Comparison of ENCODE assay signal across 2 cellular contexts in the genomic region with DNA sequence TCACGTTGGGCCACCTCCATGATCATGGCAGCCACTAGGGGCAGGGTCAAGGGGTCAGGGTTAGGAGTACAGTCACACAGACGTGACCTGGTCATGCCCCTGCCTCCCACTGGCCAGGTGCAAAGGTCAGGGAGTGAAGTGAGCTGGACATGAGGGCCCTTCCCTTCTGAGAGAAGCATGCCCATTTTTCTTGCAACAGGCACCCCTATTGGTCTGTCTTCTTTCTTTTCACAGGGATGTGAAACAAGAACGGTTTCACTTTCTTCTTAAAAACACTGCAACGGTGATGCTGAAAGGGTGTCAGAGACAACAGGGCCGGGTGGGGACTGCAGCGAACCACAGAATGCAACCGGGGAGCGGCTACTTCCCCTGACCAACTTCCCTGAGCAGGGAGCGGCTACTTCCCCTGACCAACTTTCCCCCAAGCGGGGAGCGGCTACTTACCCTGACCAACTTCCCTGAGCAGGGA.
TF ChIP-seq lines count a peak whose summit lies in the region.

No MANE protein-coding gene starts in this region.

TF ChIP-seq in K562, 482 proteins besides CTCF, POLR2A, EP300 and RAD21 (continues in another document):
- TF ChIP-seq SREBF1 (IDR thresholded peaks at IDR 0.05; ENCODE audit: borderline replicate concordance, low read depth, low read length) = no peak
- TF ChIP-seq FOSL1 (tag; conservative IDR thresholded peaks at IDR 0.05) = no peak
- no peak for TF ChIP-seq ZNF324 (CRISPR knock-in tag; IDR thresholded peaks at IDR 0.05)
- TF ChIP-seq CTBP1 (IDR thresholded peaks at IDR 0.05; ENCODE audit: borderline replicate concordance) = no peak
- no peak for TF ChIP-seq BCOR (IDR thresholded peaks at IDR 0.05)
- no peak for TF ChIP-seq RBM34 (IDR thresholded peaks at IDR 0.05; ENCODE audit: borderline replicate concordance, insufficient read depth, low read length)
- TF ChIP-seq NR2C1 (IDR thresholded peaks at IDR 0.05) = peak; percentile 61
- TF ChIP-seq NR2C1 (tag; IDR thresholded peaks at IDR 0.05) = peak; percentile 76
- no peak for TF ChIP-seq SRSF1 (IDR thresholded peaks at IDR 0.05; ENCODE audit: low read depth, low read length)
- no peak for TF ChIP-seq GTF2A2 (tag; IDR thresholded peaks at IDR 0.05)
- no peak for TF ChIP-seq ZC3H11A (IDR thresholded peaks at IDR 0.05; ENCODE audit: low read depth, low read length)
- no peak for TF ChIP-seq RFX7 (CRISPR knock-in tag; IDR thresholded peaks at IDR 0.05)
- TF ChIP-seq, protein P1, sequence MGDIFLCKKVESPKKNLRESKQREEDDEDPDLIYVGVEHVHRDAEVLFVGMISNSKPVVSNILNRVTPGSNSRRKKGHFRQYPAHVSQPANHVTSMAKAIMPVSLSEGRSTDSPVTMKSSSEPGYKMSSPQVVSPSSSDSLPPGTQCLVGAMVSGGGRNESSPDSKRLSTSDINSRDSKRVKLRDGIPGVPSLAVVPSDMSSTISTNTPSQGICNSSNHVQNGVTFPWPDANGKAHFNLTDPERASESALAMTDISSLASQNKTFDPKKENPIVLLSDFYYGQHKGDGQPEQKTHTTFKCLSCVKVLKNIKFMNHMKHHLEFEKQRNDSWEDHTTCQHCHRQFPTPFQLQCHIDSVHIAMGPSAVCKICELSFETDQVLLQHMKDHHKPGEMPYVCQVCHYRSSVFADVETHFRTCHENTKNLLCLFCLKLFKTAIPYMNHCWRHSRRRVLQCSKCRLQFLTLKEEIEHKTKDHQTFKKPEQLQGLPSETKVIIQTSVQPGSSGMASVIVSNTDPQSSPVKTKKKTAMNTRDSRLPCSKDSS (IDR thresholded peaks at IDR 0.05; ENCODE audit: low read depth, partially characterized antibody) = no peak
- no peak for TF ChIP-seq ZNF318 (IDR thresholded peaks at IDR 0.05; ENCODE audit: borderline replicate concordance in 1 of 2, low read depth in 1 of 2)
- TF ChIP-seq NR2C2 (CRISPR knock-in tag; IDR thresholded peaks at IDR 0.05) = 0 out of 2 replicates have a peak, but pooled peaks have one; percentile 30
- TF ChIP-seq NR2C2 (tag; IDR thresholded peaks at IDR 0.05) = peak; percentile 80
- no peak for TF ChIP-seq IRF1 (CRISPR knock-in tag; IDR thresholded peaks at IDR 0.05; ENCODE audit: borderline replicate concordance)
- no peak for TF ChIP-seq RAD51 (IDR thresholded peaks at IDR 0.05; ENCODE audit: borderline replicate concordance, low read depth)

TF ChIP-seq in HepG2, 621 proteins besides CTCF, POLR2A, EP300 and RAD21 (continues in another document):
- no peak for TF ChIP-seq ZNF136 (CRISPR knock-in tag; IDR thresholded peaks at IDR 0.05; ENCODE audit: low read depth)
- TF ChIP-seq GATAD1 (CRISPR knock-in tag; IDR thresholded peaks at IDR 0.05) = peak; percentile 43; the same call in 1 of the 2 replicates
- peak; percentile 51; the same call in 1 of the 2 replicates for TF ChIP-seq ARID4A (CRISPR knock-in tag; IDR thresholded peaks at IDR 0.05; ENCODE audit: borderline replicate concordance)
- TF ChIP-seq ZNF616 (CRISPR knock-in tag; IDR thresholded peaks at IDR 0.05; ENCODE audit: low read depth) = no peak
- no peak for TF ChIP-seq ZIK1 (CRISPR knock-in tag; IDR thresholded peaks at IDR 0.05; ENCODE audit: borderline replicate concordance, low read depth)
- TF ChIP-seq, protein P2, sequence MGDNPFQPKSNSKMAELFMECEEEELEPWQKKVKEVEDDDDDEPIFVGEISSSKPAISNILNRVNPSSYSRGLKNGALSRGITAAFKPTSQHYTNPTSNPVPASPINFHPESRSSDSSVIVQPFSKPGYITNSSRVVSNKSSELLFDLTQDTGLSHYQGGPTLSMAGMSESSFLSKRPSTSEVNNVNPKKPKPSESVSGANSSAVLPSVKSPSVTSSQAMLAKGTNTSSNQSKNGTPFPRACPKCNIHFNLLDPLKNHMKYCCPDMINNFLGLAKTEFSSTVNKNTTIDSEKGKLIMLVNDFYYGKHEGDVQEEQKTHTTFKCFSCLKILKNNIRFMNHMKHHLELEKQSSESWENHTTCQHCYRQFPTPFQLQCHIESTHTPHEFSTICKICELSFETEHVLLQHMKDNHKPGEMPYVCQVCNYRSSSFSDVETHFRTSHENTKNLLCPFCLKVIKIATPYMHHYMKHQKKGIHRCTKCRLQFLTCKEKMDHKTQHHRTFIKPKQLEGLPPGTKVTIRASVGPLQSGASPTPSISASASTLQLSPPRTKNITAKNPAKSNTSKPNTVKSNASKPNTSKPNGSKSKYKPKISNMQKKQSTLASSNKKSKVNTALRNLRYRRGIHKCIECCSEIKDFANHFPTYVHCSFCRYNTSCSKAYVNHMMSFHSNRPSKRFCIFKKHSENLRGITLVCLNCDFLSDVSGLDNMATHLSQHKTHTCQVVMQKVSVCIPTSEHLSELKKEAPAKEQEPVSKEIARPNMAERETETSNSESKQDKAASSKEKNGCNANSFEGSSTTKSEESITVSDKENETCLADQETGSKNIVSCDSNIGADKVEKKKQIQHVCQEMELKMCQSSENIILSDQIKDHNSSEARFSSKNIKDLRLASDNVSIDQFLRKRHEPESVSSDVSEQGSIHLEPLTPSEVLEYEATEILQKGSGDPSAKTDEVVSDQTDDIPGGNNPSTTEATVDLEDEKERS (CRISPR knock-in tag; IDR thresholded peaks at IDR 0.05) = 0 out of 2 replicates have a peak, but pooled peaks have one; percentile 33
- TF ChIP-seq SP5 (CRISPR knock-in tag; IDR thresholded peaks at IDR 0.05; ENCODE audit: borderline replicate concordance, low read depth) = peak; percentile 52
- no peak for TF ChIP-seq ZNF512 (CRISPR knock-in tag; IDR thresholded peaks at IDR 0.05)
- peak; percentile 76 for TF ChIP-seq POGZ (CRISPR knock-in tag; IDR thresholded peaks at IDR 0.05)
- no peak for TF ChIP-seq EZH2 (conservative IDR thresholded peaks at IDR 0.05; ENCODE audit: low read depth, low read length)
- TF ChIP-seq ZNF687 (CRISPR knock-in tag; IDR thresholded peaks at IDR 0.05) = peak; percentile 72
- TF ChIP-seq PITX1 (CRISPR knock-in tag; IDR thresholded peaks at IDR 0.05) = peak; percentile 71; the same call in 1 of the 2 replicates
- no peak for TF ChIP-seq ZSCAN12 (CRISPR knock-in tag; IDR thresholded peaks at IDR 0.05)
- TF ChIP-seq UBTF (CRISPR knock-in tag; IDR thresholded peaks at IDR 0.05) = 0 out of 2 replicates have a peak, but pooled peaks have one; percentile 41
- TF ChIP-seq HOXA3 (CRISPR knock-in tag; IDR thresholded peaks at IDR 0.05) = peak; percentile 84; the same call in 1 of the 2 replicates
- peak; percentile 83 for TF ChIP-seq NCOR1 (IDR thresholded peaks at IDR 0.05; ENCODE audit: borderline replicate concordance, low read length)
- peak; percentile 36; the same call in 1 of the 2 replicates for TF ChIP-seq ZNF644 (CRISPR knock-in tag; IDR thresholded peaks at IDR 0.05; ENCODE audit: low read depth)
- TF ChIP-seq MBD4 (IDR thresholded peaks at IDR 0.05; ENCODE audit: borderline replicate concordance, low read length) = no peak
- TF ChIP-seq PPARG (CRISPR knock-in tag; conservative IDR thresholded peaks at IDR 0.05) = no peak; the same call in 1 of the 2 replicates
- 0 out of 2 replicates have a peak, but pooled peaks have one; percentile 39 for TF ChIP-seq ZBTB7B (CRISPR knock-in tag; IDR thresholded peaks at IDR 0.05)
- no peak for TF ChIP-seq YY1 (IDR thresholded peaks at IDR 0.05; ENCODE audit: insufficient read depth, insufficient replicate concordance, low read depth, low read length)
- TF ChIP-seq ZNF800 (CRISPR knock-in tag; IDR thresholded peaks at IDR 0.05) = no peak
- TF ChIP-seq MAX (IDR thresholded peaks at IDR 0.05) = peak; percentile 47; the same call in 1 of the 2 replicates
- peak; percentile 80 for TF ChIP-seq GATAD2A (CRISPR knock-in tag; IDR thresholded peaks at IDR 0.05)
- no peak for TF ChIP-seq CBX1 (IDR thresholded peaks at IDR 0.05; ENCODE audit: low read depth)
- TF ChIP-seq ZNF350 (CRISPR knock-in tag; IDR thresholded peaks at IDR 0.05; ENCODE audit: borderline replicate concordance, low read depth) = peak; percentile 56; the same call in 1 of the 2 replicates
